19 cellular contexts compared by ENCODE assay signal in the genomic region with DNA sequence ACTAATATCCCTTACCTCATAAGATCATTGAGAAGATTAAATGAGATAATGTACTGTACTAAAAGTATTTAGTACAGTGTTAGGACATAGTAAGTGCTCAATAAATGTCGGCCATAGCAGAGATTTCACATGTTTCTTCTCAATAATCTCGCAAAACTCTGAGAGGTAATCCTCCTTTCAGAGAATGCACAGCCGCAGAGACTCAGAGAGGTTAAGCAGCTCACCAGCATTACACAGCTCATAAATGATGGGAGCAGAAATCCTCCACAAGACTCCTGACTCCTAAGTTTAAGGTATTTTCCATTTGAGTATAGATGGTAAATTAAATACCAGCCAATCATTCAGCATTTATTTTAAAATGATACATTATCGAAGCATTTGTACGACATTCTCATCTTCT. TPM values are rescaled to one million over a fixed set of nuclear protein-coding genes. Genes with fewer than 3 reads are reported as not detected.
DNase-seq lines count a peak whose midpoint lies in the region; ATAC-seq, FAIRE-seq and TF ChIP-seq lines count a peak whose summit lies in the region.
"Had no signal": no experiment of that assay in that cellular context is flagged by ENCODE, and none has a peak within 500 bp of the region (broad histone marks: within the 10 kb centered on the region; RNA-seq: fewer than 3 reads in every experiment).

No MANE protein-coding gene starts in this region.

- H3K27ac Mint-ChIP-seq in GM23338, result no peak overlapping the region
- H3K27ac Mint-ChIP-seq: CD14-positive monocyte; CD4-positive, alpha-beta memory T cell; CD4-positive, CD25-positive, alpha-beta regulatory T cell had no signal

- CTCF ChIA-PET in HEK293 (lab: Yijun Ruan, JAX) (interaction anchor here (0.6 to 6.7 kb wide), 21 partner anchors 12 to 879 kb away, joined by 3 to 87 read pairs (median 3); a partner anchor contains a TSS), K562 (lab: Yijun Ruan, JAX; ENCODE audit: low intra/inter-chr PET ratio) (interaction anchor here (2.0 kb wide), 1 partner anchor 233 kb away, joined by 15 read pairs; no protein-coding TSS in a partner anchor)

- H2AFZ ChIP-seq in GM23248 (no peak overlapping the region), K562 (ENCODE audit: low read depth, low read length) (no peak overlapping the region), GM23338 (no peak overlapping the region)

- H3K36me3 ChIP-seq in GM23248 (ENCODE audit: low read depth), result peaks cover 70% of the 10 kb centered on the region
- peaks cover 0 to 30% of the 10 kb centered on the region in 2 experiments; a peak in 1 of 3 replicates for H3K36me3 ChIP-seq in HEK293 (ENCODE audit: control insufficient read depth in 2 of 2, insufficient read depth in 1 of 2, low read length in 2 of 2)
- peaks cover 3% of the 10 kb centered on the region; the same call in 1 of the 3 replicates for H3K36me3 ChIP-seq in K562 (ENCODE audit: control insufficient read depth, insufficient read depth, low read length)
- no peaks in the 10 kb centered on the region for H3K36me3 ChIP-seq in GM23338 (ENCODE audit: insufficient read depth)
- H3K36me3 ChIP-seq: BE2C, BLaER1 had no signal

- H3F3A ChIP-seq in GM23248 (ENCODE audit: insufficient read depth) (peaks cover 38% of the 10 kb centered on the region), GM23338 (replicated peaks; ENCODE audit: low read depth) (no peaks in the 10 kb centered on the region)

- ATAC-seq in K562, result no peak
- no peak for ATAC-seq in GM23338

- no peaks in the 10 kb centered on the region for H3K9me3 Mint-ChIP-seq in GM23338
- H3K9me3 Mint-ChIP-seq: CD4-positive, alpha-beta memory T cell; CD4-positive, CD25-positive, alpha-beta regulatory T cell; CD8-positive, alpha-beta memory T cell had no signal

- peaks cover 5% of the 10 kb centered on the region; the same call in 2 of the 3 replicates for H3K4me1 Mint-ChIP-seq in GM23338
- H3K4me1 Mint-ChIP-seq: CD14-positive monocyte; CD4-positive, alpha-beta memory T cell; CD4-positive, CD25-positive, alpha-beta regulatory T cell; CD8-positive, alpha-beta memory T cell had no signal

- H3K9me3 ChIP-seq in GM23248 (ENCODE audit: low read depth) (no peaks in the 10 kb centered on the region), HEK293 (ENCODE audit: control insufficient read depth, insufficient read depth, low read depth, low read length) (no peaks in the 10 kb centered on the region), K562 (replicated peaks; ENCODE audit: control insufficient read depth, insufficient read depth, low read depth, low read length) (no peaks in the 10 kb centered on the region)
- H3K9me3 ChIP-seq: BE2C, BLaER1 had no signal

- POLR2A ChIA-PET in HEK293 (lab: Yijun Ruan, JAX) (interaction anchor here (0.6 kb wide), 1 partner anchor 142 kb away, joined by 4 read pairs; no protein-coding TSS in a partner anchor), K562 (lab: Yijun Ruan, JAX) (no interaction called here)

- TF ChIP-seq CTCF in HEK293 (tag by site-specific recombination; IDR thresholded peaks at IDR 0.05) (no peak), K562 (IDR thresholded peaks at IDR 0.05 in 2 of 3, conservative IDR thresholded peaks at IDR 0.05 in 1 of 3; ENCODE audit: insufficient read depth in 2 of 3, low read depth in 1 of 3, low read length in 3 of 3) (no peak), fibroblast of villous mesenchyme (IDR thresholded peaks at IDR 0.05; ENCODE audit: insufficient read depth, low read depth, low read length) (no peak), GM23338 (conservative IDR thresholded peaks at IDR 0.05; ENCODE audit: low read depth in 2 of 2) (no peak)

- no peak for TF ChIP-seq EP300 in K562 (IDR thresholded peaks at IDR 0.05; ENCODE audit: low read length)

- H3K4me2 ChIP-seq in GM23248 (ENCODE audit: unreplicated experiment), result no peak overlapping the region
- H3K4me2 ChIP-seq in K562 (ENCODE audit: insufficient read depth, low read length), result no peak overlapping the region
- no peak overlapping the region for H3K4me2 ChIP-seq in GM23338
- H3K4me2 ChIP-seq: BLaER1 had no signal

- H4K20me1 ChIP-seq in GM23248 (ENCODE audit: insufficient read depth), result no peaks in the 10 kb centered on the region; the same call in 1 of the 2 replicates
- H4K20me1 ChIP-seq in K562 (replicated peaks; ENCODE audit: control insufficient read depth, insufficient read depth, low read length), result no peaks in the 10 kb centered on the region
- H4K20me1 ChIP-seq in GM23338 (replicated peaks; ENCODE audit: insufficient read depth), result no peaks in the 10 kb centered on the region; the same call in 1 of the 2 replicates
- H4K20me1 ChIP-seq: BLaER1 had no signal

- H3K79me2 ChIP-seq in GM23248 (ENCODE audit: insufficient read depth) (peaks cover 73% of the 10 kb centered on the region), K562 (ENCODE audit: control insufficient read depth, insufficient read depth, low read length) (no peaks in the 10 kb centered on the region), GM23338 (replicated peaks; ENCODE audit: insufficient read depth) (no peaks in the 10 kb centered on the region)

- intact Hi-C loops in K562 (cut with micrococcal nuclease), result loop anchor here (1.0 to 5.0 kb wide), 2 partner anchors 145 to 233 kb away; no protein-coding TSS in a partner anchor

- no peak for TF ChIP-seq POLR2A in K562 (conservative IDR thresholded peaks at IDR 0.05)

- H3K9me2 ChIP-seq in GM23248 (ENCODE audit: insufficient read depth), result no peaks in the 10 kb centered on the region
- H3K9me2 ChIP-seq in GM23338 (ENCODE audit: insufficient read depth), result no peaks in the 10 kb centered on the region

- H3K27me3 ChIP-seq in GM23248 (replicated peaks; ENCODE audit: insufficient read depth), result no peaks in the 10 kb centered on the region
- H3K27me3 ChIP-seq in K562 (ENCODE audit: control insufficient read depth in 2 of 2, insufficient read depth in 2 of 2, low read length in 2 of 2), result no peaks in the 10 kb centered on the region
- no peaks in the 10 kb centered on the region for H3K27me3 ChIP-seq in GM23338 (ENCODE audit: insufficient read depth)
- H3K27me3 ChIP-seq: BE2C, BLaER1 had no signal

- H3K27ac ChIP-seq in GM23248 (no peak overlapping the region), HEK293 (ENCODE audit: extremely low read depth, low read depth, low read length) (no peak overlapping the region), K562 (ENCODE audit: extremely low read depth, low read depth, low read length) (no peak overlapping the region), GM23338 (ENCODE audit: low read depth) (no peak overlapping the region)
- H3K27ac ChIP-seq: BLaER1 had no signal

- no peak for FAIRE-seq in K562 (lab: Jason Lieb, UNC)
- FAIRE-seq: D721Med had no signal

- 94 to 96% methylated on average over 5 of the region's 5 CpGs for WGBS in GM23248 (ENCODE audit: low coverage in 1 of 2, low lambda C conversion rate in 2 of 2, missing lambda C conversion rate in 2 of 2), 2 experiments
- WGBS in K562 (ENCODE audit: insufficient coverage, low coverage, missing lambda C conversion rate), result 14% methylated on average over 5 of the region's 5 CpGs

- H3K4me1 ChIP-seq in GM23248 (ENCODE audit: insufficient read depth), result peaks cover 6% of the 10 kb centered on the region
- H3K4me1 ChIP-seq in HEK293 (ENCODE audit: control insufficient read depth, insufficient read depth, low read length), result no peaks in the 10 kb centered on the region
- H3K4me1 ChIP-seq in K562 (replicated peaks in 1 of 2; ENCODE audit: control insufficient read depth in 2 of 2, insufficient read depth in 2 of 2, low read length in 2 of 2), result peaks cover 0 to 2% of the 10 kb centered on the region in 2 experiments; a peak in 1 of 5 replicates
- H3K4me1 ChIP-seq in GM23338 (ENCODE audit: insufficient read depth), result peaks cover 5% of the 10 kb centered on the region
- H3K4me1 ChIP-seq: BE2C had no signal

- DNase-seq in GM23248 (no peak), K562 (ENCODE audit: extremely low read depth in 1 of 4, low spot score in 3 of 4) (no peak), fibroblast of villous mesenchyme (ENCODE audit: low read depth) (peak; percentile 47), GM23338 (ENCODE audit: low spot score) (no peak)
- no peak for DNase-seq in stimulated activated naive CD4-positive, alpha-beta T cell (lab: John Stamatoyannopoulos, UW)
- no peak for DNase-seq in NK-92 treated with Interleukin-12 subunit alpha and Interleukin-12 subunit beta, amount 100 ng/mL, for 24 hours (lab: John Stamatoyannopoulos, UW)
- DNase-seq in activated CD8-positive, alpha-beta memory T cell treated with anti-CD3 and anti-CD28 coated beads, Interleukin-2, amount 50 U/mL, for 4 hours, result no peak
- DNase-seq: 8988T, BE2C, Calu3, DMS79 treated with DMSO at 0.1 percent for 48 hours, GF-D8 had no signal

- no peaks in the 10 kb centered on the region for H3K36me3 Mint-ChIP-seq in GM23338 (ENCODE audit: low read depth)
- H3K36me3 Mint-ChIP-seq: CD4-positive, alpha-beta memory T cell; CD4-positive, CD25-positive, alpha-beta regulatory T cell; CD8-positive, alpha-beta memory T cell had no signal

- no TSS peak for BruUV-seq in K562 (replicated peaks; lab: Mats Ljungman, UMichigan)

- no peak overlapping the region for H3K4me3 Mint-ChIP-seq in GM23338
- H3K4me3 Mint-ChIP-seq: CD14-positive monocyte; CD4-positive, alpha-beta memory T cell; CD4-positive, CD25-positive, alpha-beta regulatory T cell; CD8-positive, alpha-beta memory T cell had no signal

- H3K9me1 ChIP-seq in K562 (ENCODE audit: control insufficient read depth, insufficient read depth, low read length), result no peaks in the 10 kb centered on the region

- in situ Hi-C loops in GM23248 (cut with MboI), result no loop called here
- in situ Hi-C loops in K562 (cut with MboI), result loop anchor here (5.0 kb wide), 1 partner anchor 235 kb away; no protein-coding TSS in a partner anchor

- H3K4me3 ChIP-seq in GM23248, result no peak overlapping the region
- H3K4me3 ChIP-seq in HEK293 (ENCODE audit: low read depth, low read length), result no peak overlapping the region
- H3K4me3 ChIP-seq in K562, result no peak overlapping the region
- H3K4me3 ChIP-seq in fibroblast of villous mesenchyme (ENCODE audit: low read depth, low read length), result no peak overlapping the region
- no peak overlapping the region for H3K4me3 ChIP-seq in GM23338
- H3K4me3 ChIP-seq: BLaER1 had no signal

- H3K27me3 Mint-ChIP-seq in GM23338 (ENCODE audit: insufficient read depth, low read depth, poor library complexity), result peaks cover 6% of the 10 kb centered on the region

- no peak for TF ChIP-seq RAD21 in K562 (CRISPR knock-in tag; conservative IDR thresholded peaks at IDR 0.05 in 1 of 2, IDR thresholded peaks at IDR 0.05 in 1 of 2)

- 0 out of 2 replicates have a peak overlapping the region, but pooled peaks have one; percentile 6 for H3K9ac ChIP-seq in GM23248
- H3K9ac ChIP-seq in K562 (ENCODE audit: insufficient read depth in 1 of 2, low read depth in 2 of 2, low read length in 2 of 2), result no peak overlapping the region
- H3K9ac ChIP-seq: BLaER1 had no signal

RNA-seq across cellular contexts. Expression of a gene that starts 34.6 kb away (rescaled TPM):
- 300 and 318 TPM in 2 replicates for total RNA-seq in GM23248 (2014; rRNA removed; shearing (Covaris generic))
- polyA plus RNA-seq in GM23248 (2016; fragmentation: Nextera tagmentation; extraction: Ambion mirVana) (237 and 238 TPM in 2 replicates), K562 (2011; rRNA removed) (12.0 and 25.4 TPM in 2 replicates), K562 (2014; fragmentation: Illumina TruSeq; extraction: Trizol) (3.4 and 5.4 TPM in 2 replicates), K562 (2014; fragmentation: Nextera tagmentation; extraction: Ambion mirVana) (1 to 10 TPM; 1.8 to 2.6 TPM), K562 (2014; rRNA removed) (4.5 and 5.3 TPM in 2 replicates), GM23338 (2016; fragmentation: Nextera tagmentation; extraction: Ambion mirVana) (11.2 and 13.0 TPM in 2 replicates)
- total RNA-seq in K562 (2011; cell fraction: chromatin; rRNA removed; ENCODE audit: low replicate concordance), result 39.9 and 41.6 TPM in 2 replicates
- total RNA-seq in K562 (2011; cell fraction: nucleolus; rRNA removed), result 22.4 and 27.0 TPM in 2 replicates
- 20.4 and 26.9 TPM in 2 replicates for total RNA-seq in K562 (2011; cell fraction: nucleoplasm; rRNA removed)
- total RNA-seq in K562 (2014; rRNA removed) (2.6 and 3.1 TPM in 2 replicates), K562 (2014; rRNA removed; fragmentation: Illumina TruSeq; extraction: Trizol) (4.3 and 5.3 TPM in 2 replicates), K562 (2015; rRNA removed; fragmentation: Illumina TruSeq; extraction: Trizol) (4.4 and 5.0 TPM in 2 replicates), K562 (2021) (5.1 and 6.6 TPM in 2 replicates), fibroblast of villous mesenchyme (426 and 471 TPM in 2 replicates)
- 12.8 and 23.1 TPM in 2 replicates for polyA plus RNA-seq in K562 (2011; cell fraction: cytosol; rRNA removed)
- polyA plus RNA-seq in K562 (2011; cell fraction: nucleus; rRNA removed), result 12.7 and 20.4 TPM in 2 replicates
- polyA plus RNA-seq in K562 (2012), result 3.7 and 6.7 TPM in 2 replicates
- polyA minus RNA-seq in K562 (2011; rRNA and poly(A)+ RNA removed), result 13.6 and 24.1 TPM in 2 replicates
- polyA minus RNA-seq in K562 (2011; cell fraction: cytosol; rRNA and poly(A)+ RNA removed), result 3.8 and 7.8 TPM in 2 replicates
- 6.9 and 27.2 TPM in 2 replicates for polyA minus RNA-seq in K562 (2011; cell fraction: nucleus; rRNA and poly(A)+ RNA removed)
- 14.5 and 20.3 TPM in 2 replicates for total RNA-seq in GM23338 (2014; rRNA removed; shearing (Covaris generic))
- total RNA-seq: CD4-positive, CD25-positive, alpha-beta regulatory T cell had no signal
- polyA plus RNA-seq: CD4-positive, CD25-positive, alpha-beta regulatory T cell; CD8-positive, alpha-beta memory T cell had no signal

RNA-seq across cellular contexts. Expression of a gene that starts 45.6 kb away (rescaled TPM):
- 0.76 and 3.4 TPM in 2 replicates for total RNA-seq in GM23248 (2014; rRNA removed; shearing (Covaris generic))
- polyA plus RNA-seq in GM23248 (2016; fragmentation: Nextera tagmentation; extraction: Ambion mirVana), result 0.36 and 0.37 TPM in 2 replicates
- total RNA-seq in K562 (2011; cell fraction: chromatin; rRNA removed; ENCODE audit: low replicate concordance), result 1.7 and 5.7 TPM in 2 replicates
- total RNA-seq in K562 (2011; cell fraction: nucleolus; rRNA removed), result 1.0 and 1.4 TPM in 2 replicates
- 2.3 and 3.6 TPM in 2 replicates for total RNA-seq in K562 (2011; cell fraction: nucleoplasm; rRNA removed)
- total RNA-seq in K562 (2014; rRNA removed), result 0.64 and 0.65 TPM in 2 replicates
- 1.4 and 1.6 TPM in 2 replicates for total RNA-seq in K562 (2014; rRNA removed; fragmentation: Illumina TruSeq; extraction: Trizol)
- 0.68 and 0.91 TPM in 2 replicates for total RNA-seq in K562 (2015; rRNA removed; fragmentation: Illumina TruSeq; extraction: Trizol)
- total RNA-seq in K562 (2021), result 0.95 and 1.5 TPM in 2 replicates
- polyA plus RNA-seq in K562 (2011; rRNA removed), result 0.69 and 1.9 TPM in 2 replicates
- 0.36 and 0.41 TPM in 2 replicates for polyA plus RNA-seq in K562 (2011; cell fraction: cytosol; rRNA removed)
- polyA plus RNA-seq in K562 (2011; cell fraction: nucleus; rRNA removed), result 0.45 and 0.51 TPM in 2 replicates
- 0.76 and 1.0 TPM in 2 replicates for polyA plus RNA-seq in K562 (2012)
- 1.1 and 1.3 TPM in 2 replicates for polyA plus RNA-seq in K562 (2014; fragmentation: Illumina TruSeq; extraction: Trizol)
- polyA plus RNA-seq in K562 (2014; fragmentation: Nextera tagmentation; extraction: Ambion mirVana), result under 1 TPM; 0.08 to 0.45 TPM
- polyA plus RNA-seq in K562 (2014; rRNA removed), result 0.62 and 1.00 TPM in 2 replicates
- polyA minus RNA-seq in K562 (2011; rRNA and poly(A)+ RNA removed), result 1.7 and 2.6 TPM in 2 replicates
- 0.46 and 1.3 TPM in 2 replicates for polyA minus RNA-seq in K562 (2011; cell fraction: cytosol; rRNA and poly(A)+ RNA removed)
- polyA minus RNA-seq in K562 (2011; cell fraction: nucleus; rRNA and poly(A)+ RNA removed), result 0.54 and 0.67 TPM in 2 replicates
- total RNA-seq in fibroblast of villous mesenchyme, result 2.3 and 3.0 TPM in 2 replicates
- 0.14 TPM in 1 of 2 replicates, not detected in the other for total RNA-seq in GM23338 (2014; rRNA removed; shearing (Covaris generic))
- not detected in 2 replicates for polyA plus RNA-seq in GM23338 (2016; fragmentation: Nextera tagmentation; extraction: Ambion mirVana)
